In the genomic region with DNA sequence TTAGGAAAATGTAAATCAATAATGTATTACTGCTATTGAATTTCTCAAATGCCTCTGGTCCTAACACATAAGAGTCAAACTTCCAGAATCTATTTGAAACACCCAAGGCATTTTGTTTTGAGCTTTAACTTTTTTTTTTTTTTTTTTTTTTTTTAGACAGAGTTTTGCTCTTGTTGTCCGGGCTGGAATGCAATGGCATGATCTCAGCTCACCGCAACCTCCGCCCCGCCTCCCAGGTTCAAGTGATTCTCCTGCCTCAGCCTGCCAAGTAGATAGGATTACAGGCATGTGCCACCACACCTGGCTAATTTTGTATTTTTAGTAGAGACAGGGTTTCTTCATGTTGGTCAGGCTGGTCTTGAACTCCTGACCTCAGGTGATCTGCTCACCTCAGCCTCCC, we compare ENCODE assay signal across 8 cellular contexts.
A peak's percentile ranks its signal among the peaks of the same experiment; 100 is the strongest.
DNase-seq lines count a peak whose midpoint lies in the region; ATAC-seq, FAIRE-seq and TF ChIP-seq lines count a peak whose summit lies in the region.
"Not testable (repeated sequence)": the region's sequence is repeated elsewhere in the genome, so short reads cannot be mapped to it uniquely, and the experiment has no call there.

No MANE protein-coding gene starts in this region.

- not testable (repeated sequence) for H3K4me3 Mint-ChIP-seq in GM23338, mesothelial cell of epicardium
- peak overlapping the region; percentile 69 for H3K4me3 Mint-ChIP-seq in type B pancreatic cell

- in situ Hi-C loops in K562 (cut with MboI): not testable (repeated sequence)

- H3K9me2 ChIP-seq in GM23338 (ENCODE audit: insufficient read depth); hepatocyte (replicated peaks; ENCODE audit: insufficient read depth): not testable (repeated sequence)

- CTCF ChIA-PET in K562 (lab: Yijun Ruan, JAX; ENCODE audit: low intra/inter-chr PET ratio): not testable (repeated sequence)

- H3K36me3 ChIP-seq in GM23338 (ENCODE audit: insufficient read depth); K562 (ENCODE audit: control insufficient read depth, insufficient read depth, low read length); hepatocyte (replicated peaks; ENCODE audit: insufficient read depth, low read depth); sigmoid colon: not testable (repeated sequence)

- not testable (repeated sequence) for H3K9me3 Mint-ChIP-seq in GM23338, mesothelial cell of epicardium, type B pancreatic cell

- not testable (repeated sequence) for TF ChIP-seq RAD21 in K562 (CRISPR knock-in tag; conservative IDR thresholded peaks at IDR 0.05 in 1 of 2, IDR thresholded peaks at IDR 0.05 in 1 of 2)

- intact Hi-C loops in K562 (cut with micrococcal nuclease): loop anchor here (10.0 kb wide), 1 partner anchor 1864 kb away; no protein-coding TSS in a partner anchor
- intact Hi-C loops in dorsolateral prefrontal cortex (cut with DNase I); sigmoid colon (cut with DNase I): not testable (repeated sequence)

- not testable (repeated sequence) for H3K27me3 ChIP-seq in GM23338 (ENCODE audit: insufficient read depth); K562 (ENCODE audit: control insufficient read depth in 2 of 2, insufficient read depth in 2 of 2, low read length in 2 of 2); dorsolateral prefrontal cortex; hepatocyte; sigmoid colon

- H3K4me1 Mint-ChIP-seq in GM23338: not testable (repeated sequence)
- H3K4me1 Mint-ChIP-seq in mesothelial cell of epicardium (peaks cover 61% of the 10 kb centered on the region), type B pancreatic cell (ENCODE audit: unreplicated experiment) (peaks cover 34% of the 10 kb centered on the region)

- not testable (repeated sequence) for H3F3A ChIP-seq in GM23338 (replicated peaks; ENCODE audit: low read depth)

- not testable (repeated sequence) for H3K79me2 ChIP-seq in GM23338 (replicated peaks; ENCODE audit: insufficient read depth); K562 (ENCODE audit: control insufficient read depth, insufficient read depth, low read length); hepatocyte

- not testable (repeated sequence) for H3K9me3 ChIP-seq in K562 (replicated peaks; ENCODE audit: control insufficient read depth, insufficient read depth, low read depth, low read length); hepatocyte (ENCODE audit: low read depth); sigmoid colon

- not testable (repeated sequence) for H3K9me1 ChIP-seq in K562 (ENCODE audit: control insufficient read depth, insufficient read depth, low read length)

- FAIRE-seq in K562 (lab: Jason Lieb, UNC): not testable (repeated sequence)

- H3K27ac ChIP-seq in GM23338 (ENCODE audit: low read depth): not testable (repeated sequence)
- H3K27ac ChIP-seq in K562 (ENCODE audit: extremely low read depth, low read depth, low read length): peak overlapping the region; percentile 88; the same call in 1 of the 3 replicates
- H3K27ac ChIP-seq in dorsolateral prefrontal cortex: peak overlapping the region in 53 of 59 donors; percentile 41 to 96 (median 83)
- H3K27ac ChIP-seq in hepatocyte: peak overlapping the region; percentile 55
- H3K27ac ChIP-seq in sigmoid colon: peak overlapping the region; percentile 69 to 93 (median 78)

- H2AFZ ChIP-seq in GM23338: peak overlapping the region; percentile 64; the same call in 1 of the 2 replicates
- not testable (repeated sequence) for H2AFZ ChIP-seq in K562 (ENCODE audit: low read depth, low read length); hepatocyte

- not testable (repeated sequence) for TF ChIP-seq CTCF in GM23338 (conservative IDR thresholded peaks at IDR 0.05; ENCODE audit: low read depth in 2 of 2); K562 (IDR thresholded peaks at IDR 0.05 in 2 of 3, conservative IDR thresholded peaks at IDR 0.05 in 1 of 3; ENCODE audit: insufficient read depth in 2 of 3, low read depth in 1 of 3, low read length in 3 of 3); dorsolateral prefrontal cortex (IDR thresholded peaks at IDR 0.05 in 54 of 56, conservative IDR thresholded peaks at IDR 0.05 in 2 of 56; ENCODE audit: low read depth in 1 of 56, partially characterized antibody in 56 of 56); hepatocyte (IDR thresholded peaks at IDR 0.05; ENCODE audit: poor library complexity); mesothelial cell of epicardium (IDR thresholded peaks at IDR 0.05; ENCODE audit: unreplicated experiment); sigmoid colon (IDR thresholded peaks at IDR 0.05); type B pancreatic cell (conservative IDR thresholded peaks at IDR 0.05)

- DNase-seq in GM23338 (ENCODE audit: low spot score); K562 (ENCODE audit: extremely low read depth in 1 of 4, low spot score in 3 of 4); dorsolateral prefrontal cortex; hepatocyte (ENCODE audit: low spot score); mesothelial cell of epicardium (ENCODE audit: low spot score in 2 of 2, unreplicated experiment in 2 of 2); sigmoid colon; type B pancreatic cell (ENCODE audit: extremely low spot score, unreplicated experiment): not testable (repeated sequence)
- DNase-seq in NCI-H748 (lab: John Stamatoyannopoulos, UW; ENCODE audit: unreplicated experiment): peak; percentile 6

- TF ChIP-seq EP300 in K562 (IDR thresholded peaks at IDR 0.05; ENCODE audit: low read length); sigmoid colon (IDR thresholded peaks at IDR 0.05): not testable (repeated sequence)

- not testable (repeated sequence) for BruUV-seq in K562 (replicated peaks; lab: Mats Ljungman, UMichigan)

- H3K4me1 ChIP-seq in GM23338 (ENCODE audit: insufficient read depth): not testable (repeated sequence)
- peaks cover 10 to 43% of the 10 kb centered on the region in 2 experiments for H3K4me1 ChIP-seq in K562 (replicated peaks in 1 of 2; ENCODE audit: control insufficient read depth in 2 of 2, insufficient read depth in 2 of 2, low read length in 2 of 2)
- H3K4me1 ChIP-seq in hepatocyte (ENCODE audit: insufficient read depth): peaks cover 12% of the 10 kb centered on the region
- H3K4me1 ChIP-seq in sigmoid colon: peaks cover 0 to 51% (median 36%) of the 10 kb centered on the region in 4 donors

- H3K27ac Mint-ChIP-seq in GM23338: not testable (repeated sequence)
- H3K27ac Mint-ChIP-seq in mesothelial cell of epicardium: peak overlapping the region; percentile 93
- peak overlapping the region; percentile 75 for H3K27ac Mint-ChIP-seq in type B pancreatic cell

- not testable (repeated sequence) for ATAC-seq in GM23338, K562

- H3K4me3 ChIP-seq in GM23338, K562, dorsolateral prefrontal cortex, hepatocyte, sigmoid colon: not testable (repeated sequence)

- not testable (repeated sequence) for H4K20me1 ChIP-seq in GM23338 (replicated peaks; ENCODE audit: insufficient read depth); K562 (replicated peaks; ENCODE audit: control insufficient read depth, insufficient read depth, low read length); hepatocyte (ENCODE audit: insufficient read depth, poor library complexity, severe bottlenecking)

- POLR2A ChIA-PET in K562 (lab: Yijun Ruan, JAX): interaction anchor here (1.0 kb wide), 1 partner anchor 9 kb away, joined by 3 read pairs; no protein-coding TSS in a partner anchor

- H3K36me3 Mint-ChIP-seq in GM23338 (ENCODE audit: low read depth); mesothelial cell of epicardium; type B pancreatic cell: not testable (repeated sequence)

- not testable (repeated sequence) for H3K4me2 ChIP-seq in GM23338
- H3K4me2 ChIP-seq in K562 (ENCODE audit: insufficient read depth, low read length): peak overlapping the region; percentile 80; the same call in 1 of the 2 replicates
- peak overlapping the region; percentile 61 for H3K4me2 ChIP-seq in hepatocyte

- 82% methylated on average over 4 of the region's 4 CpGs for WGBS in K562 (ENCODE audit: insufficient coverage, low coverage, missing lambda C conversion rate)
- WGBS in hepatocyte (ENCODE audit: low lambda C conversion rate, missing lambda C conversion rate): 80% methylated on average over 4 of the region's 4 CpGs
- WGBS in sigmoid colon, 2 donors: 32 to 79% methylated on average over 4 of the region's 4 CpGs

- not testable (repeated sequence) for H3K27me3 Mint-ChIP-seq in GM23338 (ENCODE audit: insufficient read depth, low read depth, poor library complexity); mesothelial cell of epicardium (ENCODE audit: low read depth); type B pancreatic cell

- not testable (repeated sequence) for TF ChIP-seq POLR2A in K562 (conservative IDR thresholded peaks at IDR 0.05); sigmoid colon (IDR thresholded peaks at IDR 0.05)

- H3K9ac ChIP-seq in K562 (ENCODE audit: insufficient read depth in 1 of 2, low read depth in 2 of 2, low read length in 2 of 2): not testable (repeated sequence)
